Comparison of ENCODE assay signal across 8 cellular contexts in the genomic region with DNA sequence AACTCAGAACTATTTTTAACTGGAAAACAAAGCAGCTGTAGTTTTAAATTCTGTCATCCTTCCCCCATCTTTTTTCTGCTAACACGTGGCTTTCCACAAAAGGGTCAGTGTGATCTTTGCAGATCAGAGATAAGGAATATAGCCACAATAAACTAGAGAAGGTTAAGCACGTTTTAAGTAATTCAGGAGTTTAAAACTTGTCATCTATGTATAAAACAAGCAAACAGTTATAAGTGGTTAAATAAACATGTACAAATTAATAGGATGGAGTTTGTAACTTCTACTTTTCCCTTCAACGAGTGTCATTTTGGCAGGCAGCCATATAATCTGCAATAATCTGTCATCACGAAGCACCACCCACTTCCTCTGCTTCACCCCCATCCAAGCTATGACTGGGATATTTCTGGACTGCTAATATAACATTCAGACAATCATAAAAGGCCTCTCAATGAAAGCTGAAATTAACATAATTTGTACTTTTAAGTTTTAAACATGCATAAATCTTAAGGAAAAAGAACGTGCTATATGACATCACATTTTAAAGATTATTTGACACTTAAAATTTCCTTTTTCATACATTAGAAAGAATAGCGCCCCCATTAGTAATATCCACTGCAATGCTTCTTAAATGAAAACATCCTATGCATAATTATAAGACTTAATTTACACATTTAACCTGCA. TPM values are rescaled to one million over a fixed set of nuclear protein-coding genes. Genes with fewer than 3 reads are reported as not detected.
A peak's percentile ranks its signal among the peaks of the same experiment; 100 is the strongest.
DNase-seq lines count a peak whose midpoint lies in the region; ATAC-seq and TF ChIP-seq lines count a peak whose summit lies in the region.

No MANE protein-coding gene starts in this region.

- in situ Hi-C loops in KBM-7 (cut with MboI; ENCODE audit: low pct_unique_long_range_greater_than_20kb, low sequenced_read_pairs), result no loop called here

- CTCF ChIA-PET in CD8-positive, alpha-beta T cell (lab: Charles Lee), result interaction anchor here (0.7 to 6.5 kb wide), 4 partner anchors 8 to 20 kb away, joined by 3 to 66 read pairs (median 6); partner anchors contain the start of genes SUDS3 and TAOK3

- no peaks in the 10 kb centered on the region for H3K36me3 ChIP-seq in CD8-positive, alpha-beta T cell (ENCODE audit: insufficient read depth, low read length)

- peak in 4 of 7 experiments; percentile 33 to 67 (median 52) for DNase-seq in CD8-positive, alpha-beta T cell
- DNase-seq in KBM-7 (peak; percentile 95), UCSD-AML1 (lab: John Stamatoyannopoulos, UW; ENCODE audit: unreplicated experiment) (peak; percentile 18), endothelial cell (ENCODE audit: low spot score) (no peak), NCI-H2107 treated with DMSO at 0.1 percent for 48 hours (lab: John Stamatoyannopoulos, UW; ENCODE audit: unreplicated experiment) (no peak), HT-29 (ENCODE audit: low spot score) (no peak)
- DNase-seq in natural killer cell treated with Interleukin-12 subunit alpha and Interleukin-12 subunit beta and Interleukin-15 and Interleukin-18, amount 100 ng/mL, for 72 hours (ENCODE audit: low spot score), result no peak

- H3K4me3 ChIP-seq in CD8-positive, alpha-beta T cell (ENCODE audit: low read depth, low read length), result peak overlapping the region; percentile 5

- H3K4me3 Mint-ChIP-seq in CD8-positive, alpha-beta T cell, result peak overlapping the region; percentile 94
- H3K4me3 Mint-ChIP-seq in endothelial cell (ENCODE audit: unreplicated experiment), result no peak overlapping the region
- H3K4me3 Mint-ChIP-seq in natural killer cell treated with Interleukin-12 subunit alpha and Interleukin-12 subunit beta and Interleukin-15 and Interleukin-18, amount 100 ng/mL, for 72 hours, result peak overlapping the region; percentile 89

- peak overlapping the region; percentile 91 for H3K27ac Mint-ChIP-seq in CD8-positive, alpha-beta T cell
- H3K27ac Mint-ChIP-seq in endothelial cell (ENCODE audit: unreplicated experiment), result no peak overlapping the region
- H3K27ac Mint-ChIP-seq in natural killer cell treated with Interleukin-12 subunit alpha and Interleukin-12 subunit beta and Interleukin-15 and Interleukin-18, amount 100 ng/mL, for 72 hours, result peak overlapping the region; percentile 88 to 98

- no peaks in the 10 kb centered on the region for H3K27me3 Mint-ChIP-seq in CD8-positive, alpha-beta T cell (ENCODE audit: low read depth)
- H3K27me3 Mint-ChIP-seq in endothelial cell (ENCODE audit: unreplicated experiment), result no peaks in the 10 kb centered on the region
- no peaks in the 10 kb centered on the region for H3K27me3 Mint-ChIP-seq in natural killer cell treated with Interleukin-12 subunit alpha and Interleukin-12 subunit beta and Interleukin-15 and Interleukin-18, amount 100 ng/mL, for 72 hours

- peaks cover 21% of the 10 kb centered on the region for H3K36me3 Mint-ChIP-seq in CD8-positive, alpha-beta T cell
- H3K36me3 Mint-ChIP-seq in endothelial cell (ENCODE audit: low read depth, unreplicated experiment), result no peaks in the 10 kb centered on the region
- H3K36me3 Mint-ChIP-seq in natural killer cell treated with Interleukin-12 subunit alpha and Interleukin-12 subunit beta and Interleukin-15 and Interleukin-18, amount 100 ng/mL, for 72 hours, result peaks cover 11% of the 10 kb centered on the region

- peak; percentile 79 for ATAC-seq in CD8-positive, alpha-beta T cell
- peak; percentile 56 for ATAC-seq in GM19463 (IDR thresholded peaks at IDR 0.05; ENCODE audit: unreplicated experiment)
- peak; percentile 85 to 86 for ATAC-seq in natural killer cell treated with Interleukin-12 subunit alpha and Interleukin-12 subunit beta and Interleukin-15 and Interleukin-18, amount 100 ng/mL, for 72 hours

- peak; percentile 24 for TF ChIP-seq CTCF in CD8-positive, alpha-beta T cell (IDR thresholded peaks at IDR 0.05)
- peak; percentile 19 for TF ChIP-seq CTCF in endothelial cell (IDR thresholded peaks at IDR 0.05; ENCODE audit: unreplicated experiment)

- POLR2A ChIA-PET in CD8-positive, alpha-beta T cell (lab: Charles Lee), result interaction anchor here (1.2 to 4.5 kb wide), 4 partner anchors 12 to 21 kb away, joined by 4 to 24 read pairs (median 6); partner anchors contain the start of gene SUDS3

- H3K9me3 ChIP-seq in CD8-positive, alpha-beta T cell (ENCODE audit: low read length), result no peaks in the 10 kb centered on the region

- H3K9me3 Mint-ChIP-seq in CD8-positive, alpha-beta T cell, result no peaks in the 10 kb centered on the region
- H3K9me3 Mint-ChIP-seq in endothelial cell (ENCODE audit: unreplicated experiment), result no peaks in the 10 kb centered on the region
- no peaks in the 10 kb centered on the region for H3K9me3 Mint-ChIP-seq in natural killer cell treated with Interleukin-12 subunit alpha and Interleukin-12 subunit beta and Interleukin-15 and Interleukin-18, amount 100 ng/mL, for 72 hours

- H3K27me3 ChIP-seq in CD8-positive, alpha-beta T cell (ENCODE audit: insufficient read depth, low read length), result no peaks in the 10 kb centered on the region

- intact Hi-C loops in CD8-positive, alpha-beta T cell (cut with DNase I, micrococcal nuclease), result loop anchor here (2.0 to 5.0 kb wide), 3 partner anchors 15 to 220 kb away; partner anchors contain the start of genes PEBP1 (in 1 of the 2) and TAOK3 (in 1 of the 2)

- peaks cover 35% of the 10 kb centered on the region for H3K4me1 ChIP-seq in CD8-positive, alpha-beta T cell (ENCODE audit: insufficient read depth, low read length)

- H3K27ac ChIP-seq in CD8-positive, alpha-beta T cell (ENCODE audit: low read depth, low read length), result peak overlapping the region; percentile 35

- H3K4me1 Mint-ChIP-seq in CD8-positive, alpha-beta T cell (ENCODE audit: low read depth), result peaks cover 65% of the 10 kb centered on the region
- H3K4me1 Mint-ChIP-seq in endothelial cell (ENCODE audit: unreplicated experiment), result peaks cover 20% of the 10 kb centered on the region
- H3K4me1 Mint-ChIP-seq in natural killer cell treated with Interleukin-12 subunit alpha and Interleukin-12 subunit beta and Interleukin-15 and Interleukin-18, amount 100 ng/mL, for 72 hours (ENCODE audit: low read depth in 2 of 2), result peaks cover 41 to 49% of the 10 kb centered on the region in 2 donors

RNA-seq across cellular contexts. Expression of gene TAOK3, which starts 15.2 kb away (rescaled TPM):
- total RNA-seq in CD8-positive, alpha-beta T cell, result 10 to 100 TPM; 46.5 to 47.3 TPM
- total RNA-seq in endothelial cell (ENCODE audit: unreplicated experiment), result 16.5 TPM
- 100 to 1,000 TPM; 106 to 107 TPM for total RNA-seq in natural killer cell treated with Interleukin-12 subunit alpha and Interleukin-12 subunit beta and Interleukin-15 and Interleukin-18, amount 100 ng/mL, for 72 hours
- 3.1 and 5.5 TPM in 2 replicates for total RNA-seq in HT-29 (2014; rRNA removed; shearing (Covaris generic))

RNA-seq across cellular contexts. Expression of gene SUDS3, which starts 18.9 kb away (rescaled TPM):
- total RNA-seq in CD8-positive, alpha-beta T cell, result 10 to 100 TPM; 23.0 to 23.6 TPM
- total RNA-seq in endothelial cell (ENCODE audit: unreplicated experiment), result 27.2 TPM
- total RNA-seq in natural killer cell treated with Interleukin-12 subunit alpha and Interleukin-12 subunit beta and Interleukin-15 and Interleukin-18, amount 100 ng/mL, for 72 hours, result 10 to 100 TPM; 26.1 to 34.0 TPM
- 32.2 and 33.6 TPM in 2 replicates for total RNA-seq in HT-29 (2014; rRNA removed; shearing (Covaris generic))

Comparison
In these comparisons a context has a peak if more than half of its experiments do, and no peak if none do; other contexts are left out.
1. DNase-seq: peak in CD8-positive, alpha-beta T cell (4 of 7), KBM-7 (single experiment) and UCSD-AML1 (single experiment); none in endothelial cell (single experiment), natural killer cell treated with Interleukin-12 subunit alpha and Interleukin-12 subunit beta and Interleukin-15 and Interleukin-18, amount 100 ng/mL, for 72 hours (single experiment), NCI-H2107 treated with DMSO at 0.1 percent for 48 hours (single experiment) and HT-29 (single experiment).
2. Peak in every context shown above with its lines, with median percentiles within 50 percentile points of each other: ATAC-seq.